21 cellular contexts compared by ENCODE assay signal in the genomic region with DNA sequence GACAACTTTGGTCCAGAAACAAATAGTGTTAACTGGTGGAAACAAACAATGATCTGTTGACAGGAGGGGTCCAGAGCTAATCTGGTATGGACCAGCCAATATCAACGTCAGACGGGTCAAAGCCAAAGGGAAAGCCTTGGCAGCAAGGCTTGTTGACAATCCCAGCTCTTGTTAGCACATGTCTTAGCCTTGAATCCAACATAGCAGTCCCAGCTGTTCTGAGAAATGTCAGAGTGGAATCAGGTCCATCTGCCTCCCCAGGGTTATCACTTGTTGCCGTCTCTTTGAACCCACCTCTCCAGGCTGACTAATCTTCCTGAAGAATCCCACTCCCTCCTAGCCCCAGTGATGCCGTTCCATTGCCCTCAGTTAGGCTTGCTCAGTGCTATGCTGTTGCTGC.
DNase-seq lines count a peak whose midpoint lies in the region; ATAC-seq, FAIRE-seq and TF ChIP-seq lines count a peak whose summit lies in the region.
"Had no signal": no experiment of that assay in that cellular context is flagged by ENCODE, and none has a peak within 500 bp of the region (broad histone marks: within the 10 kb centered on the region; RNA-seq: fewer than 3 reads in every experiment).

No MANE protein-coding gene starts in this region.

- intact Hi-C loops in left ventricle myocardium superior (cut with micrococcal nuclease), result no loop called here
- intact Hi-C loops in sciatic nerve (cut with DNase I), result no loop called here
- intact Hi-C loops in left colon (cut with DNase I, micrococcal nuclease), result no loop called here

- DNase-seq in bronchial epithelial cell (ENCODE audit: low read depth) (peak; percentile 59), left ventricle myocardium superior (peak; percentile 36), sciatic nerve (ENCODE audit: low spot score) (no peak), CD1c-positive myeloid dendritic cell (ENCODE audit: extremely low spot score) (no peak), left colon (no peak)
- DNase-seq: DMS79 treated with DMSO at 0.1 percent for 48 hours, KBM-7, MV-4-11, NCI-H1417, NCI-H1930, NCI-H226, NCI-H524, NCI-H82, PC-9, SJCRH30 had no signal

- peaks cover 0 to 15% of the 10 kb centered on the region in 2 donors for H3K4me1 ChIP-seq in esophagus (ENCODE audit: control insufficient read depth in 2 of 2, insufficient read depth in 2 of 2, low read length in 1 of 2)
- H3K4me1 ChIP-seq: SJCRH30 had no signal

- H3K27ac ChIP-seq in esophagus (ENCODE audit: low read depth in 2 of 2, low read length in 1 of 2), result peak overlapping the region; percentile 22 to 71
- H3K27ac ChIP-seq: BLaER1 treated with 17β-estradiol and CSF1 and Interleukin-3, amounts not matched to agents 10 nM and 100 nM; PC-9; RWPE1; SJCRH30 had no signal

- no peaks in the 10 kb centered on the region for H3K9me3 ChIP-seq in esophagus (ENCODE audit: control insufficient read depth in 2 of 2, insufficient read depth in 1 of 2, low read depth in 1 of 2, low read length in 1 of 2)
- H3K9me3 ChIP-seq: BLaER1 treated with 17β-estradiol and CSF1 and Interleukin-3, amounts not matched to agents 10 nM and 100 nM; SJCRH30 had no signal

- ATAC-seq in left ventricle myocardium superior (peak; percentile 87), sciatic nerve (peak; percentile 84), left colon (no peak), HG03457 (IDR thresholded peaks at IDR 0.05; ENCODE audit: unreplicated experiment) (no peak)
- ATAC-seq: HepG2 had no signal

- H3K4me3 ChIP-seq in bronchial epithelial cell (ENCODE audit: low read depth, low read length), result no peak overlapping the region
- H3K4me3 ChIP-seq in esophagus (ENCODE audit: low read depth in 1 of 2, low read length in 2 of 2), result no peak overlapping the region
- H3K4me3 ChIP-seq: BLaER1 treated with 17β-estradiol and CSF1 and Interleukin-3, amounts not matched to agents 10 nM and 100 nM; PC-9; SJCRH30 had no signal

- peak; percentile 97 for FAIRE-seq in bronchial epithelial cell (lab: Jason Lieb, UNC)
- FAIRE-seq: D721Med, HepG2 had no signal

- WGBS in esophagus, 2 donors, result 34 to 47% methylated on average over 4 of the region's 4 CpGs

- no peaks in the 10 kb centered on the region for H3K27me3 ChIP-seq in bronchial epithelial cell (ENCODE audit: control insufficient read depth, insufficient read depth, low read length)
- no peaks in the 10 kb centered on the region for H3K27me3 ChIP-seq in esophagus (ENCODE audit: control insufficient read depth in 1 of 2, insufficient read depth in 2 of 2, low read length in 2 of 2)
- H3K27me3 ChIP-seq: BLaER1 treated with 17β-estradiol and CSF1 and Interleukin-3, amounts not matched to agents 10 nM and 100 nM; SJCRH30 had no signal

- H3K36me3 ChIP-seq in bronchial epithelial cell (ENCODE audit: control insufficient read depth, insufficient read depth, low read length) (no peaks in the 10 kb centered on the region), esophagus (ENCODE audit: control insufficient read depth in 2 of 2, insufficient read depth in 2 of 2, low read length in 1 of 2) (no peaks in the 10 kb centered on the region)
- H3K36me3 ChIP-seq: BLaER1 treated with 17β-estradiol and CSF1 and Interleukin-3, amounts not matched to agents 10 nM and 100 nM; SJCRH30 had no signal

- TF ChIP-seq CTCF in bronchial epithelial cell (IDR thresholded peaks at IDR 0.05; ENCODE audit: insufficient read depth, low read length, severe bottlenecking), result no peak

Comparison
In these comparisons a context has a peak if more than half of its experiments do, and no peak if none do; other contexts are left out.
1. DNase-seq: peak in bronchial epithelial cell (single experiment) and left ventricle myocardium superior (single experiment); none in sciatic nerve (single experiment), CD1c-positive myeloid dendritic cell (single experiment) and left colon (0 of 2).
2. ATAC-seq: peak in left ventricle myocardium superior (single experiment) and sciatic nerve (single experiment); none in left colon (single experiment) and HG03457 (single experiment).